ENCODE assay signal across 21 cellular contexts in genomic region chr13:23755040-23755439, GRCh38.
DNase-seq lines count a peak whose midpoint lies in the region; ATAC-seq, FAIRE-seq and TF ChIP-seq lines count a peak whose summit lies in the region.
"Had no signal": no experiment of that assay in that cellular context is flagged by ENCODE, and none has a peak within 500 bp of the region (broad histone marks: within the 10 kb centered on the region; RNA-seq: fewer than 3 reads in every experiment).

No MANE protein-coding gene starts in this region.

- ATAC-seq in T-cell (replicated peaks in 1 of 4) = no peak
- ATAC-seq: heart right ventricle had no signal

- peaks cover 42% of the 10 kb centered on the region for H3K36me3 Mint-ChIP-seq in T-cell
- H3K36me3 Mint-ChIP-seq in nephron (ENCODE audit: low read depth) = no peaks in the 10 kb centered on the region
- H3K36me3 Mint-ChIP-seq: brain had no signal

- H3K9me3 Mint-ChIP-seq in T-cell = no peaks in the 10 kb centered on the region
- H3K9me3 Mint-ChIP-seq in nephron = no peaks in the 10 kb centered on the region
- H3K9me3 Mint-ChIP-seq: activated CD4-positive, alpha-beta T cell treated with anti-CD3 and anti-CD28 coated beads, Interleukin-2, amount 10 ng/mL, durations not matched to agents 24 days and 14 days; activated naive CD8-positive, alpha-beta T cell treated with anti-CD3 and anti-CD28 coated beads, Interleukin-2, amount 10 ng/mL, durations not matched to agents 7 days and 5 days; brain; immature natural killer cell had no signal

- POLR2A ChIA-PET in T-cell (lab: Charles Lee) = no interaction called here

- CTCF ChIA-PET in T-cell (lab: Charles Lee) = interaction anchor here in 1 of 2 donors (0.7 kb wide), 1 partner anchor 116 kb away, joined by 3 read pairs; no protein-coding TSS in a partner anchor

- H3K27ac Mint-ChIP-seq in T-cell (peak overlapping the region; percentile 77 to 84), nephron (peak overlapping the region in 2 of 3 experiments; percentile 21 to 65)
- H3K27ac Mint-ChIP-seq: activated CD4-positive, alpha-beta T cell treated with anti-CD3 and anti-CD28 coated beads, Interleukin-2, amount 10 ng/mL, durations not matched to agents 24 days and 14 days; activated naive CD8-positive, alpha-beta T cell treated with anti-CD3 and anti-CD28 coated beads, Interleukin-2, amount 10 ng/mL, durations not matched to agents 7 days and 5 days; B cell had no signal

- TF ChIP-seq CTCF in D721Med (IDR thresholded peaks at IDR 0.05; ENCODE audit: insufficient read depth, missing control alignments) (no peak), nephron (IDR thresholded peaks at IDR 0.05; ENCODE audit: unreplicated experiment in 3 of 3) (no peak)

- H3K4me1 Mint-ChIP-seq in T-cell = peaks cover 28 to 52% (median 31%) of the 10 kb centered on the region in 3 donors
- H3K4me1 Mint-ChIP-seq in nephron = peaks cover 40% of the 10 kb centered on the region
- H3K4me1 Mint-ChIP-seq: immature natural killer cell had no signal

- peak; percentile 56 for FAIRE-seq in D721Med (lab: Jason Lieb, UNC)
- FAIRE-seq: HTR-8/SVneo had no signal

- H3K27me3 Mint-ChIP-seq in T-cell = no peaks in the 10 kb centered on the region
- no peaks in the 10 kb centered on the region for H3K27me3 Mint-ChIP-seq in nephron (ENCODE audit: low read depth)
- H3K27me3 Mint-ChIP-seq: activated naive CD8-positive, alpha-beta T cell treated with anti-CD3 and anti-CD28 coated beads, Interleukin-2, amount 10 ng/mL, durations not matched to agents 7 days and 5 days; B cell; brain had no signal

- DNase-seq in DMS153 (lab: John Stamatoyannopoulos, UW) (peak; percentile 47), DMS153 treated with DMSO at 0.1 percent for 48 hours (lab: John Stamatoyannopoulos, UW; ENCODE audit: unreplicated experiment) (no peak), D721Med (ENCODE audit: insufficient read length, low spot score) (no peak), T-cell (no peak), amniotic stem cell (lab: John Stamatoyannopoulos, UW) (no peak), NCI-H2081 treated with DMSO at 0.1 percent for 48 hours (lab: John Stamatoyannopoulos, UW) (no peak), GOT3 (lab: John Stamatoyannopoulos, UW) (no peak)
- DNase-seq: activated CD4-positive, alpha-beta T cell treated with anti-CD3 and anti-CD28 coated beads, Interleukin-2, amount 10 ng/mL, durations not matched to agents 24 days and 14 days; activated naive CD8-positive, alpha-beta T cell treated with anti-CD3 and anti-CD28 coated beads, Interleukin-2, amount 10 ng/mL, durations not matched to agents 7 days and 5 days; colonic mucosa; GF-D8; H7; heart right ventricle; immature natural killer cell; NCI-H1417 treated with DMSO at 0.1 percent for 48 hours; SW 1271; transverse colon had no signal

- peak overlapping the region in 1 of 3 donors; percentile 50 for H3K4me3 Mint-ChIP-seq in T-cell
- no peak overlapping the region for H3K4me3 Mint-ChIP-seq in nephron
- H3K4me3 Mint-ChIP-seq: activated CD4-positive, alpha-beta T cell treated with anti-CD3 and anti-CD28 coated beads, Interleukin-2, amount 10 ng/mL, durations not matched to agents 24 days and 14 days; activated naive CD8-positive, alpha-beta T cell treated with anti-CD3 and anti-CD28 coated beads, Interleukin-2, amount 10 ng/mL, durations not matched to agents 7 days and 5 days; B cell; brain; immature natural killer cell had no signal
